ENCODE assay signal across 1 cellular context in genomic region chr6:34238507-34239239, GRCh38.
TF ChIP-seq lines count a peak whose summit lies in the region.

No MANE protein-coding gene starts in this region.

TF ChIP-seq in HepG2, 621 proteins besides CTCF, POLR2A, EP300 and RAD21:
- no peak for TF ChIP-seq ZNF792 (CRISPR knock-in tag; IDR thresholded peaks at IDR 0.05)
- peak; percentile 9; the same call in 1 of the 2 replicates for TF ChIP-seq ZNF33B (CRISPR knock-in tag; IDR thresholded peaks at IDR 0.05)
- no peak for TF ChIP-seq ATF7 (IDR thresholded peaks at IDR 0.05)
- no peak for TF ChIP-seq ATF7 (CRISPR knock-in tag; IDR thresholded peaks at IDR 0.05)
- 0 out of 2 replicates have a peak, but pooled peaks have one; percentile 45 for TF ChIP-seq AKAP8 (CRISPR knock-in tag; IDR thresholded peaks at IDR 0.05)
- 0 out of 2 replicates have a peak, but pooled peaks have one; percentile 14 for TF ChIP-seq ZNF816 (CRISPR knock-in tag; IDR thresholded peaks at IDR 0.05; ENCODE audit: borderline replicate concordance)
- 0 out of 2 replicates have a peak, but pooled peaks have one; percentile 16 for TF ChIP-seq HMG20B (CRISPR knock-in tag; conservative IDR thresholded peaks at IDR 0.05)
- peak; percentile 3 for TF ChIP-seq ZNF18 (CRISPR knock-in tag; IDR thresholded peaks at IDR 0.05; ENCODE audit: insufficient replicate concordance)
- TF ChIP-seq ZNF224 (CRISPR knock-in tag; IDR thresholded peaks at IDR 0.05), result 0 out of 2 replicates have a peak, but pooled peaks have one; percentile 10
- no peak for TF ChIP-seq ZBTB4 (CRISPR knock-in tag; IDR thresholded peaks at IDR 0.05; ENCODE audit: borderline replicate concordance)
- TF ChIP-seq ZNF605 (CRISPR knock-in tag; IDR thresholded peaks at IDR 0.05), result 0 out of 2 replicates have a peak, but pooled peaks have one; percentile 8
- TF ChIP-seq MYPOP (CRISPR knock-in tag; IDR thresholded peaks at IDR 0.05), result 0 out of 2 replicates have a peak, but pooled peaks have one; percentile 30
- TF ChIP-seq ZNF644 (CRISPR knock-in tag; IDR thresholded peaks at IDR 0.05; ENCODE audit: low read depth), result no peak
